In the genomic region with DNA sequence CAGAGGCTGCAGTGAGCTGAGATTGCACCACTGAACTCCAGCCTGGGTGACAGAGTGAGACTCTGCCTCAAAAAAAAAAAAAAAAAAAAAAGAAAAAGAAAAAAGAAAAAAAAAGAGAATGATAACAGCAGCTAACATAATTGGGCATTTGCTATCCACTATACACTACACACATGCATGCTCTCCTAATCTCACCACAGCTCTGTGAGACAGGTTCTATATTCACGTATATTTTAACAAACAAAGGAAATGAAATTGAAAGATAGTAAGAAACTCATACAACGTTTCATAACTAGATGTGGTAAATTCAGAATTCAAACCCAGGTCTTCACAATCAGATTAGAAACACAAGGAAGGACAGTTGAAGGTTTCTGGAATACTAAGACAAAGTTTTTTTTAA, we compare ENCODE assay signal across 26 cellular contexts.
"Had no signal": no experiment of that assay in that cellular context is flagged by ENCODE, and none has a peak within 500 bp of the region (broad histone marks: within the 10 kb centered on the region; RNA-seq: fewer than 3 reads in every experiment).

No MANE protein-coding gene starts in this region.

- H3K4me3 ChIP-seq: coronary artery, dorsolateral prefrontal cortex had no signal

- H3K27ac ChIP-seq: brain microvascular endothelial cell, coronary artery, dorsolateral prefrontal cortex had no signal

- H3K27me3 ChIP-seq: brain microvascular endothelial cell had no signal

- ATAC-seq: activated CD8-positive, alpha-beta T cell treated with anti-CD3 and anti-CD28 coated beads for 36 hours; activated T-cell treated with anti-CD3 and anti-CD28 coated beads, Interleukin-2, amount 50 U/mL, for 4 hours; activated T-helper 17 cell treated with anti-CD3 and anti-CD28 coated beads, Interleukin-2, amount 50 U/mL, for 72 hours; esophagus mucosa had no signal

- DNase-seq: activated CD4-positive, alpha-beta T cell treated with anti-CD3 and anti-CD28 coated beads for 1 hour; activated CD4-positive, alpha-beta T cell treated with anti-CD3 and anti-CD28 coated beads for 48 hours; activated CD4-positive, alpha-beta T cell treated with anti-CD3 and anti-CD28 coated beads, Interleukin-2, amount 50 U/mL, for 1 hour; activated CD4-positive, alpha-beta T cell treated with anti-CD3 and anti-CD28 coated beads, Interleukin-2, amount 50 U/mL, for 48 hours; activated CD4-positive, CD25-positive, alpha-beta regulatory T cell; activated CD8-positive, alpha-beta memory T cell treated with anti-CD3 and anti-CD28 coated beads for 24 hours; activated CD8-positive, alpha-beta T cell treated with anti-CD3 and anti-CD28 coated beads for 36 hours; activated effector memory CD4-positive, alpha-beta T cell treated with Interleukin-2 at 50 U/mL for 16 hours; activated gamma-delta T cell treated with Interleukin-2 at 50 U/mL for 16 hours; activated naive CD4-positive, alpha-beta T cell treated with anti-CD3 and anti-CD28 coated beads, Interleukin-2, amount 50 U/mL, for 16 hours; activated naive CD4-positive, alpha-beta T cell treated with Interleukin-2 at 50 U/mL for 16 hours; activated T-cell treated with anti-CD3 and anti-CD28 coated beads, Interleukin-2, amount 50 U/mL, for 4 hours; amniotic stem cell; anterior cingulate cortex; brain microvascular endothelial cell; dorsolateral prefrontal cortex; effector memory CD4-positive, alpha-beta T cell; endodermal cell; foreskin fibroblast; head of caudate nucleus had no signal

- FAIRE-seq: astrocyte, bronchial epithelial cell, frontal cortex had no signal

- H3K36me3 ChIP-seq: brain microvascular endothelial cell had no signal
